8 cellular contexts compared by ENCODE assay signal in genomic region chr11:12888525-12889158, GRCh38.
DNase-seq lines count a peak whose midpoint lies in the region; ATAC-seq, FAIRE-seq and TF ChIP-seq lines count a peak whose summit lies in the region.

No MANE protein-coding gene starts in this region.

- no peaks in the 10 kb centered on the region for H3K79me2 ChIP-seq in keratinocyte (ENCODE audit: control insufficient read depth, insufficient read depth, low read length)

- no peaks in the 10 kb centered on the region for H3K9me1 ChIP-seq in keratinocyte (ENCODE audit: control insufficient read depth, extremely low read depth, insufficient read depth, low read length)

- H4K20me1 ChIP-seq in keratinocyte (ENCODE audit: control insufficient read depth, extremely low read depth, insufficient read depth, low read length) = no peaks in the 10 kb centered on the region

- peak; percentile 76 for ATAC-seq in HG02642 (IDR thresholded peaks at IDR 0.05; ENCODE audit: poor library complexity, unreplicated experiment)
- no peak for ATAC-seq in GM19328 (IDR thresholded peaks at IDR 0.05; ENCODE audit: unreplicated experiment)

- H3K9me3 ChIP-seq in keratinocyte (ENCODE audit: control insufficient read depth, low read depth, low read length) = no peaks in the 10 kb centered on the region

- H2AFZ ChIP-seq in keratinocyte (ENCODE audit: control insufficient read depth, low read length) = no peak overlapping the region

- no peak overlapping the region for H3K27ac ChIP-seq in VCaP
- H3K27ac ChIP-seq in keratinocyte (ENCODE audit: control insufficient read depth, insufficient read depth, low read length) = no peak overlapping the region

- dilution Hi-C loops in keratinocyte (cut with MboI; ENCODE audit: extremely low pct_ligation_motif_present, low sequenced_read_pairs) = no loop called here

- H3K36me3 ChIP-seq in keratinocyte (ENCODE audit: control insufficient read depth in 2 of 2, extremely low read depth in 1 of 2, insufficient read depth in 2 of 2, low read length in 2 of 2) = peaks cover 21 to 28% of the 10 kb centered on the region in 2 experiments

- H3K9ac ChIP-seq in keratinocyte (ENCODE audit: control insufficient read depth, extremely low read depth, insufficient read depth, low read length) = no peak overlapping the region

- H3K4me2 ChIP-seq in keratinocyte (ENCODE audit: control insufficient read depth, extremely low read depth, insufficient read depth, low read depth, low read length) = no peak overlapping the region

- peak; percentile 81 for TF ChIP-seq CTCF in VCaP (conservative IDR thresholded peaks at IDR 0.05)
- TF ChIP-seq CTCF in cardiac fibroblast (IDR thresholded peaks at IDR 0.05; ENCODE audit: low read depth, low read length) = peak; percentile 70
- TF ChIP-seq CTCF in keratinocyte (optimal IDR thresholded peaks at IDR 0.05 in 1 of 3, IDR thresholded peaks at IDR 0.05 in 1 of 3, conservative IDR thresholded peaks at IDR 0.05 in 1 of 3; ENCODE audit: extremely low read depth in 1 of 3, insufficient read depth in 2 of 3, low read length in 3 of 3) = peak; percentile 67 to 87 (median 83)

- no peaks in the 10 kb centered on the region for H3K27me3 ChIP-seq in keratinocyte (ENCODE audit: control insufficient read depth, extremely low read depth, insufficient read depth, low read length)

- peak; percentile 87 for DNase-seq in Daoy (ENCODE audit: low read depth)
- DNase-seq in NCI-H2196 (lab: John Stamatoyannopoulos, UW; ENCODE audit: unreplicated experiment) = peak; percentile 75
- peak; percentile 96 for DNase-seq in cardiac fibroblast (ENCODE audit: low read depth in 2 of 2)
- peak; percentile 58 for DNase-seq in keratinocyte (ENCODE audit: low read depth, low spot score)
- peak; percentile 20 to 59 for DNase-seq in stimulated activated CD4-positive, alpha-beta T cell treated with anti-CD3 and anti-CD28 coated beads, Interleukin-15, amount 100 ng/mL, for 48 hours (ENCODE audit: low read depth in 2 of 2)

- peaks cover 7% of the 10 kb centered on the region for H3K4me1 ChIP-seq in keratinocyte (ENCODE audit: control insufficient read depth, extremely low read depth, insufficient read depth, low read length)

- no peak overlapping the region for H3K4me3 ChIP-seq in cardiac fibroblast (replicated peaks in 1 of 2; ENCODE audit: low read depth in 2 of 2, low read length in 2 of 2)
- no peak overlapping the region for H3K4me3 ChIP-seq in keratinocyte (ENCODE audit: control insufficient read depth in 2 of 3, extremely low read depth in 1 of 3, insufficient read depth in 2 of 3, low read depth in 1 of 3, low read length in 3 of 3)

- no peak for FAIRE-seq in keratinocyte (lab: Jason Lieb, UNC)

Comparison
In these comparisons a context has a peak if more than half of its experiments do, and no peak if none do; other contexts are left out.
1. DNase-seq: peak in every context shown above with its lines; median percentile 96 in cardiac fibroblast; 87 in Daoy; 75 in NCI-H2196; 58 in keratinocyte; 40 in stimulated activated CD4-positive, alpha-beta T cell treated with anti-CD3 and anti-CD28 coated beads, Interleukin-15, amount 100 ng/mL, for 48 hours.